In the genomic region with DNA sequence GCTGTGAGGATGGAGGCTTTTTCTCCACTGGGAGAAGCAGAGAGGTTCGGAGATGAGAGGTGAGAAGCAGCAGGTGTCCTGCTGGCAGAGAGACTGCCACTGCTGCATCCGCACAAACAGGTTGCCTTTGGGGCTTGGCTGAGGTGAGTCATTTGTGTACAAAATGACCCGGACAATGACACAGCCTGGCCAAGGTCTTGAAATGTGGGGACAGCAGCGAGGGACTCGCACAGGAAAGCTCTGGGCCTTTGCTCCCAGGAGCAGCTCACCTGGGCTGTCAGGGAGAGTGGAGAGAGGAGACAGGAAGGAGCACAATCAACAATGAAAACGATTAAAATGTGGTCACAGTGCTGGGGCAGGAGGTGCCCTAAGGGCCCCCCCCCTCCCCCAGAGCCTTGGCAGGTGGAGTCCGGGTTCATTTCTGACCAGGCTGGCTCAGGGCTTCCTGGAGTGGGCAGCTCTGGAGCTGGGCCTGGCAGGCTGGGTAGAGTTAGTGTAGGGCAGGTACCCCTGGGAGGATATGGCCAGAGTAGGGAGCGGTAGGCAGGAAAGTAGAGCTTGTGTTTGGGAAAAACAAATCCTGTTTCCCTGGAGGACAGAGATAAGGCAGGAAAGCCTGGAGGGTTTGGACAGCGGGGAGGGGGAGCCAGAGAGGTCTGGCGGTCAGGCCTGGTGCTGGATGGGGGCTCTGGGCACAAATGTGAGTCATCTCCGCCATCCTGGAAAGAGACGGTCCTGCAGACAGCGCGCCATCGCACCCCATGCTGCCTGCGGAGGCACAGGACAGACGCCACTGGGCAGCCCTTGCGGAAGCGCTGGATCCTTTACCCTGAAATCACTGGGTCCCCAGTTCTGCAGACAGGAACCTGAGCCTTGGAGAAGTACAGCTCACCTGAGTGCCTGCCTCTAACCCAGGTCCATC, we compare ENCODE assay signal across 1 cellular context.
TF ChIP-seq lines count a peak whose summit lies in the region.

No MANE protein-coding gene starts in this region.

TF ChIP-seq in K562, 482 proteins besides CTCF, POLR2A, EP300 and RAD21 (continued from another document):
- TF ChIP-seq, protein P1, sequence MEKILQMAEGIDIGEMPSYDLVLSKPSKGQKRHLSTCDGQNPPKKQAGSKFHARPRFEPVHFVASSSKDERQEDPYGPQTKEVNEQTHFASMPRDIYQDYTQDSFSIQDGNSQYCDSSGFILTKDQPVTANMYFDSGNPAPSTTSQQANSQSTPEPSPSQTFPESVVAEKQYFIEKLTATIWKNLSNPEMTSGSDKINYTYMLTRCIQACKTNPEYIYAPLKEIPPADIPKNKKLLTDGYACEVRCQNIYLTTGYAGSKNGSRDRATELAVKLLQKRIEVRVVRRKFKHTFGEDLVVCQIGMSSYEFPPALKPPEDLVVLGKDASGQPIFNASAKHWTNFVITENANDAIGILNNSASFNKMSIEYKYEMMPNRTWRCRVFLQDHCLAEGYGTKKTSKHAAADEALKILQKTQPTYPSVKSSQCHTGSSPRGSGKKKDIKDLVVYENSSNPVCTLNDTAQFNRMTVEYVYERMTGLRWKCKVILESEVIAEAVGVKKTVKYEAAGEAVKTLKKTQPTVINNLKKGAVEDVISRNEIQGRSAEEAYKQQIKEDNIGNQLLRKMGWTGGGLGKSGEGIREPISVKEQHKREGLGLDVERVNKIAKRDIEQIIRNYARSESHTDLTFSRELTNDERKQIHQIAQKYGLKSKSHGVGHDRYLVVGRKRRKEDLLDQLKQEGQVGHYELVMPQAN (IDR thresholded peaks at IDR 0.05; ENCODE audit: borderline replicate concordance): no peak
- TF ChIP-seq, protein P2, sequence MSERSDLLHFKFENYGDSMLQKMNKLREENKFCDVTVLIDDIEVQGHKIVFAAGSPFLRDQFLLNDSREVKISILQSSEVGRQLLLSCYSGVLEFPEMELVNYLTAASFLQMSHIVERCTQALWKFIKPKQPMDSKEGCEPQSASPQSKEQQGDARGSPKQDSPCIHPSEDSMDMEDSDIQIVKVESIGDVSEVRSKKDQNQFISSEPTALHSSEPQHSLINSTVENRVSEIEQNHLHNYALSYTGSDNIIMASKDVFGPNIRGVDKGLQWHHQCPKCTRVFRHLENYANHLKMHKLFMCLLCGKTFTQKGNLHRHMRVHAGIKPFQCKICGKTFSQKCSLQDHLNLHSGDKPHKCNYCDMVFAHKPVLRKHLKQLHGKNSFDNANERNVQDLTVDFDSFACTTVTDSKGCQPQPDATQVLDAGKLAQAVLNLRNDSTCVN (CRISPR knock-in tag; IDR thresholded peaks at IDR 0.05): no peak
- TF ChIP-seq, protein P3, sequence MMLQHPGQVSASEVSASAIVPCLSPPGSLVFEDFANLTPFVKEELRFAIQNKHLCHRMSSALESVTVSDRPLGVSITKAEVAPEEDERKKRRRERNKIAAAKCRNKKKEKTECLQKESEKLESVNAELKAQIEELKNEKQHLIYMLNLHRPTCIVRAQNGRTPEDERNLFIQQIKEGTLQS (IDR thresholded peaks at IDR 0.05): peak; percentile 64
- TF ChIP-seq, protein P3 (CRISPR knock-in tag; conservative IDR thresholded peaks at IDR 0.05): no peak
- no peak for TF ChIP-seq ERF (CRISPR knock-in tag; IDR thresholded peaks at IDR 0.05)
- TF ChIP-seq TOE1 (IDR thresholded peaks at IDR 0.05; ENCODE audit: borderline replicate concordance): no peak
- no peak for TF ChIP-seq TOE1 (CRISPR knock-in tag; IDR thresholded peaks at IDR 0.05; ENCODE audit: borderline replicate concordance, low read depth)
- TF ChIP-seq FOSL1 (tag; conservative IDR thresholded peaks at IDR 0.05): peak; percentile 74
- TF ChIP-seq ZNF224 (CRISPR knock-in tag; IDR thresholded peaks at IDR 0.05): no peak
- TF ChIP-seq, protein P4, sequence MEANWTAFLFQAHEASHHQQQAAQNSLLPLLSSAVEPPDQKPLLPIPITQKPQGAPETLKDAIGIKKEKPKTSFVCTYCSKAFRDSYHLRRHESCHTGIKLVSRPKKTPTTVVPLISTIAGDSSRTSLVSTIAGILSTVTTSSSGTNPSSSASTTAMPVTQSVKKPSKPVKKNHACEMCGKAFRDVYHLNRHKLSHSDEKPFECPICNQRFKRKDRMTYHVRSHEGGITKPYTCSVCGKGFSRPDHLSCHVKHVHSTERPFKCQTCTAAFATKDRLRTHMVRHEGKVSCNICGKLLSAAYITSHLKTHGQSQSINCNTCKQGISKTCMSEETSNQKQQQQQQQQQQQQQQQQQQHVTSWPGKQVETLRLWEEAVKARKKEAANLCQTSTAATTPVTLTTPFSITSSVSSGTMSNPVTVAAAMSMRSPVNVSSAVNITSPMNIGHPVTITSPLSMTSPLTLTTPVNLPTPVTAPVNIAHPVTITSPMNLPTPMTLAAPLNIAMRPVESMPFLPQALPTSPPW (CRISPR knock-in tag; IDR thresholded peaks at IDR 0.05): peak; percentile 46; the same call in 1 of the 2 replicates
- no peak for TF ChIP-seq SP2 (IDR thresholded peaks at IDR 0.05; ENCODE audit: extremely low read depth, low read depth, low read length, poor library complexity, severe bottlenecking)
- TF ChIP-seq, protein P5, sequence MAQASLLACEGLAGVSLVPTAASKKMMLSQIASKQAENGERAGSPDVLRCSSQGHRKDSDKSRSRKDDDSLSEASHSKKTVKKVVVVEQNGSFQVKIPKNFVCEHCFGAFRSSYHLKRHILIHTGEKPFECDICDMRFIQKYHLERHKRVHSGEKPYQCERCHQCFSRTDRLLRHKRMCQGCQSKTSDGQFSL (CRISPR knock-in tag; IDR thresholded peaks at IDR 0.05): no peak
- TF ChIP-seq, protein P5 (tag; IDR thresholded peaks at IDR 0.05): no peak
- no peak for TF ChIP-seq NRF1 (conservative IDR thresholded peaks at IDR 0.05 in 1 of 2, IDR thresholded peaks at IDR 0.05 in 1 of 2)
- TF ChIP-seq CBX2 (IDR thresholded peaks at IDR 0.05; ENCODE audit: insufficient read depth, low read length, poor library complexity, severe bottlenecking): no peak
- TF ChIP-seq, protein P6, sequence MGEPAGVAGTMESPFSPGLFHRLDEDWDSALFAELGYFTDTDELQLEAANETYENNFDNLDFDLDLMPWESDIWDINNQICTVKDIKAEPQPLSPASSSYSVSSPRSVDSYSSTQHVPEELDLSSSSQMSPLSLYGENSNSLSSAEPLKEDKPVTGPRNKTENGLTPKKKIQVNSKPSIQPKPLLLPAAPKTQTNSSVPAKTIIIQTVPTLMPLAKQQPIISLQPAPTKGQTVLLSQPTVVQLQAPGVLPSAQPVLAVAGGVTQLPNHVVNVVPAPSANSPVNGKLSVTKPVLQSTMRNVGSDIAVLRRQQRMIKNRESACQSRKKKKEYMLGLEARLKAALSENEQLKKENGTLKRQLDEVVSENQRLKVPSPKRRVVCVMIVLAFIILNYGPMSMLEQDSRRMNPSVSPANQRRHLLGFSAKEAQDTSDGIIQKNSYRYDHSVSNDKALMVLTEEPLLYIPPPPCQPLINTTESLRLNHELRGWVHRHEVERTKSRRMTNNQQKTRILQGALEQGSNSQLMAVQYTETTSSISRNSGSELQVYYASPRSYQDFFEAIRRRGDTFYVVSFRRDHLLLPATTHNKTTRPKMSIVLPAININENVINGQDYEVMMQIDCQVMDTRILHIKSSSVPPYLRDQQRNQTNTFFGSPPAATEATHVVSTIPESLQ (CRISPR knock-in tag; IDR thresholded peaks at IDR 0.05): no peak
- TF ChIP-seq, protein P7, sequence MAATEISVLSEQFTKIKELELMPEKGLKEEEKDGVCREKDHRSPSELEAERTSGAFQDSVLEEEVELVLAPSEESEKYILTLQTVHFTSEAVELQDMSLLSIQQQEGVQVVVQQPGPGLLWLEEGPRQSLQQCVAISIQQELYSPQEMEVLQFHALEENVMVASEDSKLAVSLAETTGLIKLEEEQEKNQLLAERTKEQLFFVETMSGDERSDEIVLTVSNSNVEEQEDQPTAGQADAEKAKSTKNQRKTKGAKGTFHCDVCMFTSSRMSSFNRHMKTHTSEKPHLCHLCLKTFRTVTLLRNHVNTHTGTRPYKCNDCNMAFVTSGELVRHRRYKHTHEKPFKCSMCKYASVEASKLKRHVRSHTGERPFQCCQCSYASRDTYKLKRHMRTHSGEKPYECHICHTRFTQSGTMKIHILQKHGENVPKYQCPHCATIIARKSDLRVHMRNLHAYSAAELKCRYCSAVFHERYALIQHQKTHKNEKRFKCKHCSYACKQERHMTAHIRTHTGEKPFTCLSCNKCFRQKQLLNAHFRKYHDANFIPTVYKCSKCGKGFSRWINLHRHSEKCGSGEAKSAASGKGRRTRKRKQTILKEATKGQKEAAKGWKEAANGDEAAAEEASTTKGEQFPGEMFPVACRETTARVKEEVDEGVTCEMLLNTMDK (IDR thresholded peaks at IDR 0.05; ENCODE audit: borderline replicate concordance, insufficient read depth, low read depth, low read length, poor library complexity, severe bottlenecking): no peak
- TF ChIP-seq JUND (IDR thresholded peaks at IDR 0.05; ENCODE audit: borderline replicate concordance, low read depth, low read length): peak; percentile 64; the same call in 1 of the 2 replicates
- peak; percentile 33; the same call in 1 of the 3 replicates for TF ChIP-seq JUND (tag; IDR thresholded peaks at IDR 0.05; ENCODE audit: borderline replicate concordance, low read depth, low read length)
TF ChIP-seq in K562: peak in this region for 4.
